In the genomic region with DNA sequence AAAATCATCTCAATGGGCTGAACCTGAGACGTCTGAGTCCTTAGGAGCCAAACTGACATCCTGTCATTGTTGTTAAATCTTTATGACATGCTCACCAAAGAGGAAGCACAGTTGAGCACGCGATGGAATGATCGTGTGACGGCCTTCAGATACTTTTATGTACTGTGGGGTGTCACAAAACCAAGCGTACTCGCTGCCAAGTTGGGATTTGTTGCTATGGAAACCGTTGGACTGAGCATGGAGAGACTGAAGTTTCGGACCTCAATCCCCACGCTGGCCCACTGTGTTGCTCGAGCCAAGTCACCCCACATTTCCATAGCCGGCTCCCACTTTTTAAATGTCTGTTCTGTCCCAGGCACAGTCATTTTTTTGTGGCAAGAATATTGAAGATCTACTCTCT, we compare ENCODE assay signal across 23 cellular contexts.
"Had no signal": no experiment of that assay in that cellular context is flagged by ENCODE, and none has a peak within 500 bp of the region (broad histone marks: within the 10 kb centered on the region; RNA-seq: fewer than 3 reads in every experiment).

No MANE protein-coding gene starts in this region.

- H3K36me3 ChIP-seq: esophagus muscularis mucosa, gastroesophageal sphincter, heart left ventricle, left lung, lower lobe of right lung had no signal

- H3K4me1 Mint-ChIP-seq: immature natural killer cell, mesothelial cell of epicardium, naive B cell had no signal

- H3K79me2 ChIP-seq: hepatocyte had no signal

- DNase-seq: dermis blood vessel endothelial cell; effector CD4-positive, alpha-beta T cell; effector memory CD4-positive, alpha-beta T cell; foreskin keratinocyte; heart left ventricle; immature natural killer cell; left cardiac atrium; left lung; left ventricle myocardium superior; lower lobe of right lung; mesenchymal stem cell; mucosa of descending colon; naive B cell had no signal

- H2AFZ ChIP-seq: hepatocyte had no signal

- H3K4me3 Mint-ChIP-seq: immature natural killer cell, mesothelial cell of epicardium, naive B cell had no signal

- H3K27ac Mint-ChIP-seq: immature natural killer cell, mesothelial cell of epicardium had no signal

- H3K4me3 ChIP-seq: coronary artery, dorsolateral prefrontal cortex, esophagus muscularis mucosa, gastroesophageal sphincter, heart left ventricle, hepatocyte, left lung, lower lobe of right lung, mucosa of descending colon had no signal

- ATAC-seq: foreskin keratinocyte, gastroesophageal sphincter, heart left ventricle, left cardiac atrium, left lung, left ventricle myocardium superior, lower lobe of right lung, mucosa of descending colon had no signal

- H3K27ac ChIP-seq: coronary artery, esophagus muscularis mucosa, foreskin keratinocyte, gastroesophageal sphincter, heart left ventricle, hepatocyte, left lung, lower lobe of right lung had no signal

- H3K4me2 ChIP-seq: hepatocyte had no signal

- H3K4me1 ChIP-seq: esophagus muscularis mucosa, foreskin keratinocyte, gastroesophageal sphincter, heart left ventricle, left lung, lower lobe of right lung had no signal

- H3K9me3 Mint-ChIP-seq: immature natural killer cell, mesothelial cell of epicardium, naive B cell had no signal

- FAIRE-seq: endothelial cell of umbilical vein, frontal cortex, islet of Langerhans, keratinocyte had no signal

- H3K36me3 Mint-ChIP-seq: immature natural killer cell, mesothelial cell of epicardium, naive B cell had no signal

- H3K9me3 ChIP-seq: esophagus muscularis mucosa, gastroesophageal sphincter, heart left ventricle, left lung, lower lobe of right lung, mucosa of descending colon had no signal

- H3K27me3 ChIP-seq: dorsolateral prefrontal cortex, foreskin keratinocyte, hepatocyte, left lung had no signal
